In the genomic region with DNA sequence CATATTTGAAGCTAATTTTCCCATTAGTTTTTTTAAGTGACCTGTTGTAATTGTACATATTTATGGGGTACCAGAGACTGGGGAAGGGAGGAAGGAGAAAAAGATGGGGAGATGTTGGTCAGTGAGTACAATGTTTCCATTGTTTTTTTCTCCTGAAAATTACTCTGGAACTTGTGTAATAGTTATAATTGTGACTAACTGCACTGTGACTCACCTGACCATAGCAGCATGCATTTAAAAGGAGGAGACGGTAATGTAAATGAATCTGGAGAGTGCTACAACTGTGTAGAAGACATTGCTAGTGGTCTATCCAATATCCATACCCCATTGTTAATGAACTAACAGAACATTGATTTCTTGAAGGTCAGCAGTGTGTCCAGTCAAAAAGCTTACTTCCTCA, we compare ENCODE assay signal across 22 cellular contexts.
DNase-seq lines count a peak whose midpoint lies in the region; ATAC-seq and TF ChIP-seq lines count a peak whose summit lies in the region.
"Had no signal": no experiment of that assay in that cellular context is flagged by ENCODE, and none has a peak within 500 bp of the region (broad histone marks: within the 10 kb centered on the region; RNA-seq: fewer than 3 reads in every experiment).

No MANE protein-coding gene starts in this region.

- no peak overlapping the region for H3K27ac Mint-ChIP-seq in naive thymus-derived CD8-positive, alpha-beta T cell
- H3K27ac Mint-ChIP-seq: activated T-helper 17 cell treated with anti-CD3 and anti-CD28 coated beads, Interleukin-2, amount 50 U/mL, for 72 hours; memory B cell; natural killer cell treated with Interleukin-12 subunit alpha and Interleukin-12 subunit beta and Interleukin-15 and Interleukin-18, amount 100 ng/mL, for 72 hours had no signal

- H3K4me3 Mint-ChIP-seq in naive thymus-derived CD8-positive, alpha-beta T cell: no peak overlapping the region
- H3K4me3 Mint-ChIP-seq: activated T-helper 17 cell treated with anti-CD3 and anti-CD28 coated beads, Interleukin-2, amount 50 U/mL, for 72 hours; memory B cell; natural killer cell treated with Interleukin-12 subunit alpha and Interleukin-12 subunit beta and Interleukin-15 and Interleukin-18, amount 100 ng/mL, for 72 hours had no signal

- CTCF ChIA-PET in GM10248 (lab: Yijun Ruan, JAX): no interaction called here

- no peaks in the 10 kb centered on the region for H3K36me3 Mint-ChIP-seq in naive thymus-derived CD8-positive, alpha-beta T cell
- H3K36me3 Mint-ChIP-seq: memory B cell; natural killer cell treated with Interleukin-12 subunit alpha and Interleukin-12 subunit beta and Interleukin-15 and Interleukin-18, amount 100 ng/mL, for 72 hours had no signal

- H3K4me1 Mint-ChIP-seq in naive thymus-derived CD8-positive, alpha-beta T cell: no peaks in the 10 kb centered on the region
- H3K4me1 Mint-ChIP-seq: activated T-helper 17 cell treated with anti-CD3 and anti-CD28 coated beads, Interleukin-2, amount 50 U/mL, for 72 hours; memory B cell had no signal

- no peak overlapping the region for H3K4me3 ChIP-seq in fibroblast of mammary gland (ENCODE audit: control insufficient read depth, low read depth, low read length)
- H3K4me3 ChIP-seq: BLaER1 treated with 17β-estradiol and CSF1 and Interleukin-3, amounts not matched to agents 10 nM and 100 nM; SK-N-MC had no signal

- POLR2A ChIA-PET in GM10248 (lab: Yijun Ruan, JAX): no interaction called here
- POLR2A ChIA-PET in naive thymus-derived CD8-positive, alpha-beta T cell (lab: Charles Lee): no interaction called here

- ATAC-seq in left ventricle myocardium superior: no peak
- ATAC-seq in naive thymus-derived CD8-positive, alpha-beta T cell: no peak
- ATAC-seq: activated T-helper 17 cell treated with anti-CD3 and anti-CD28 coated beads, Interleukin-2, amount 50 U/mL, for 72 hours; natural killer cell treated with Interleukin-12 subunit alpha and Interleukin-12 subunit beta and Interleukin-15 and Interleukin-18, amount 100 ng/mL, for 72 hours had no signal

- no peak for TF ChIP-seq CTCF in fibroblast of mammary gland (conservative IDR thresholded peaks at IDR 0.05; ENCODE audit: control insufficient read depth, insufficient read depth, low read depth, low read length)
- no peak for TF ChIP-seq CTCF in GM10248 (IDR thresholded peaks at IDR 0.05; ENCODE audit: control extremely low read depth, extremely low read depth, low read depth, missing control alignments)

- intact Hi-C loops in left ventricle myocardium superior (cut with micrococcal nuclease): no loop called here

- DNase-seq in NOMO-1 treated with DMSO at 0.1 percent for 48 hours (lab: John Stamatoyannopoulos, UW; ENCODE audit: unreplicated experiment) (peak; percentile 29), NOMO-1 treated with dmso at 0.1 percent for 144 hours (lab: John Stamatoyannopoulos, UW; ENCODE audit: unreplicated experiment) (no peak), RPMI7951 (ENCODE audit: low read depth) (peak; percentile 57), fibroblast of mammary gland (ENCODE audit: low read depth) (peak; percentile 66), left ventricle myocardium superior (no peak), GM10248 (ENCODE audit: extremely low spot score) (no peak), nucleus accumbens (lab: John Stamatoyannopoulos, UW) (no peak)
- no peak for DNase-seq in naive thymus-derived CD8-positive, alpha-beta T cell
- DNase-seq: 8988T; activated CD4-positive, CD25-positive, alpha-beta regulatory T cell treated with anti-CD3 and anti-CD28 coated beads, Interleukin-2, amount 50 U/mL, for 72 hours; central memory CD4-positive, alpha-beta T cell; DMS 273 treated with DMSO at 0.1 percent for 48 hours; effector CD4-positive, alpha-beta T cell; NCI-H2029; NCI-H524 treated with DMSO at 0.1 percent for 48 hours; OCI-M1; stimulated activated CD4-positive, alpha-beta T cell treated with anti-CD3 and anti-CD28 coated beads, Interleukin-12 subunit alpha, Interleukin-12 subunit beta, amount 100 ng/mL, for 4 hours had no signal

- peaks cover 0 to 8% (median 2%) of the 10 kb centered on the region in 5 donors for H3K27me3 Mint-ChIP-seq in naive thymus-derived CD8-positive, alpha-beta T cell
- H3K27me3 Mint-ChIP-seq: natural killer cell treated with Interleukin-12 subunit alpha and Interleukin-12 subunit beta and Interleukin-15 and Interleukin-18, amount 100 ng/mL, for 72 hours had no signal

- H3K9me3 Mint-ChIP-seq in naive thymus-derived CD8-positive, alpha-beta T cell: peaks cover 0 to 1% (median 0%) of the 10 kb centered on the region in 9 donors

Comparison
In these comparisons a context has a peak if more than half of its experiments do, and no peak if none do; other contexts are left out.
1. DNase-seq: peak in NOMO-1 treated with DMSO at 0.1 percent for 48 hours (single experiment), RPMI7951 (single experiment) and fibroblast of mammary gland (single experiment); none in NOMO-1 treated with dmso at 0.1 percent for 144 hours (single experiment), left ventricle myocardium superior (single experiment), GM10248 (single experiment), nucleus accumbens (0 of 56) and naive thymus-derived CD8-positive, alpha-beta T cell (0 of 10).